In genomic region chrX:10676239-10676971, GRCh38 we compare ENCODE assay signal across 1 cellular context.
TF ChIP-seq lines count a peak whose summit lies in the region.

No MANE protein-coding gene starts in this region.

TF ChIP-seq in IMR-90, 13 proteins besides CTCF, POLR2A, EP300 and RAD21:
- no peak for TF ChIP-seq RFX5 (IDR thresholded peaks at IDR 0.05; ENCODE audit: low read depth, low read length)
- TF ChIP-seq CHD1 (IDR thresholded peaks at IDR 0.05; ENCODE audit: low read depth, low read length), result no peak
- TF ChIP-seq MAFK (IDR thresholded peaks at IDR 0.05; ENCODE audit: low read depth, low read length), result no peak
- no peak for TF ChIP-seq SMC3 (IDR thresholded peaks at IDR 0.05; ENCODE audit: low read depth, low read length)
- TF ChIP-seq FOS (IDR thresholded peaks at IDR 0.05; ENCODE audit: low read depth, low read length), result no peak
- TF ChIP-seq BHLHE40 (IDR thresholded peaks at IDR 0.05; ENCODE audit: low read depth, low read length), result no peak
- no peak for TF ChIP-seq CEBPB (IDR thresholded peaks at IDR 0.05; ENCODE audit: low read depth, low read length)
- TF ChIP-seq NFE2L2 (IDR thresholded peaks at IDR 0.05; ENCODE audit: low read depth, low read length), result no peak
- no peak for TF ChIP-seq USF2 (IDR thresholded peaks at IDR 0.05; ENCODE audit: low read depth, low read length)
- no peak for TF ChIP-seq MAZ (IDR thresholded peaks at IDR 0.05; ENCODE audit: borderline replicate concordance, low read depth, low read length)
- no peak for TF ChIP-seq MXI1 (IDR thresholded peaks at IDR 0.05; ENCODE audit: borderline replicate concordance, low read depth, low read length)
- TF ChIP-seq, protein P1, sequence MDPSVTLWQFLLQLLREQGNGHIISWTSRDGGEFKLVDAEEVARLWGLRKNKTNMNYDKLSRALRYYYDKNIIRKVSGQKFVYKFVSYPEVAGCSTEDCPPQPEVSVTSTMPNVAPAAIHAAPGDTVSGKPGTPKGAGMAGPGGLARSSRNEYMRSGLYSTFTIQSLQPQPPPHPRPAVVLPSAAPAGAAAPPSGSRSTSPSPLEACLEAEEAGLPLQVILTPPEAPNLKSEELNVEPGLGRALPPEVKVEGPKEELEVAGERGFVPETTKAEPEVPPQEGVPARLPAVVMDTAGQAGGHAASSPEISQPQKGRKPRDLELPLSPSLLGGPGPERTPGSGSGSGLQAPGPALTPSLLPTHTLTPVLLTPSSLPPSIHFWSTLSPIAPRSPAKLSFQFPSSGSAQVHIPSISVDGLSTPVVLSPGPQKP (IDR thresholded peaks at IDR 0.05; ENCODE audit: borderline replicate concordance, low read depth, low read length), result no peak
- TF ChIP-seq RCOR1 (IDR thresholded peaks at IDR 0.05; ENCODE audit: insufficient replicate concordance, low read length), result no peak
